Comparison of ENCODE assay signal across 8 cellular contexts in genomic region chr16:50210266-50211038, GRCh38. TPM values are rescaled to one million over a fixed set of nuclear protein-coding genes. Genes with fewer than 3 reads are reported as not detected.
A peak's percentile ranks its signal among the peaks of the same experiment; 100 is the strongest.
DNase-seq lines count a peak whose midpoint lies in the region; ATAC-seq and TF ChIP-seq lines count a peak whose summit lies in the region.

No MANE protein-coding gene starts in this region.

- H3K4me1 ChIP-seq in PC-9 (replicated peaks; ENCODE audit: insufficient read depth) (no peaks in the 10 kb centered on the region), neuronal stem cell (ENCODE audit: control insufficient read depth in 2 of 2, insufficient read depth in 1 of 2, low read depth in 1 of 2, low read length in 2 of 2) (peaks cover 6 to 16% of the 10 kb centered on the region in 2 donors)

- H3K27me3 Mint-ChIP-seq in activated T-helper 2 cell treated with anti-CD3 and anti-CD28 coated beads, Interferon-gamma antibody, Interleukin-2, Interleukin-4, amounts not matched to agents 10 μg/mL and 5 μg/mL and 100 μg/mL, durations not matched to agents 14 hours and 24 hours and 36 hours (ENCODE audit: low read depth), result no peaks in the 10 kb centered on the region

- no peak overlapping the region for H3K4me3 Mint-ChIP-seq in activated T-helper 2 cell treated with anti-CD3 and anti-CD28 coated beads, Interferon-gamma antibody, Interleukin-2, Interleukin-4, amounts not matched to agents 10 μg/mL and 5 μg/mL and 100 μg/mL, durations not matched to agents 14 hours and 24 hours and 36 hours (ENCODE audit: low read depth)

- H3K18ac ChIP-seq in neuronal stem cell (ENCODE audit: low read length), result no peak overlapping the region

- peaks cover 12% of the 10 kb centered on the region; the same call in 1 of the 2 replicates for H3K36me3 ChIP-seq in PC-9 (ENCODE audit: low read depth)
- H3K36me3 ChIP-seq in neuronal stem cell (replicated peaks in 1 of 2; ENCODE audit: control insufficient read depth in 2 of 2, insufficient read depth in 2 of 2, low read length in 2 of 2), result peaks cover 4 to 36% of the 10 kb centered on the region in 2 donors

- H3K4me1 Mint-ChIP-seq in activated T-helper 2 cell treated with anti-CD3 and anti-CD28 coated beads, Interferon-gamma antibody, Interleukin-2, Interleukin-4, amounts not matched to agents 10 μg/mL and 5 μg/mL and 100 μg/mL, durations not matched to agents 14 hours and 24 hours and 36 hours (ENCODE audit: low read depth), result peaks cover 21% of the 10 kb centered on the region

- no peak overlapping the region for H2AFZ ChIP-seq in PC-9
- peak overlapping the region; percentile 30 for H2AFZ ChIP-seq in neuronal stem cell (ENCODE audit: low read length)

- H3K4me2 ChIP-seq in PC-9 (no peak overlapping the region), neuronal stem cell (ENCODE audit: insufficient read depth, low read length, poor library complexity, severe bottlenecking) (no peak overlapping the region)

- H3K27me3 ChIP-seq in PC-9 (ENCODE audit: insufficient read depth, low read depth), result no peaks in the 10 kb centered on the region
- no peaks in the 10 kb centered on the region for H3K27me3 ChIP-seq in neuronal stem cell (ENCODE audit: control insufficient read depth in 3 of 3, insufficient read depth in 3 of 3, low read depth in 1 of 3, low read length in 3 of 3)

- BruUV-seq in PC-9 (replicated peaks; lab: Mats Ljungman, UMichigan), result no TSS peak

- H3K27ac ChIP-seq in PC-9 (no peak overlapping the region), neuronal stem cell (replicated peaks; ENCODE audit: low read length) (peak overlapping the region; percentile 58)

- H3K9me3 ChIP-seq in PC-9 (ENCODE audit: insufficient read depth, low read depth) (no peaks in the 10 kb centered on the region), neuronal stem cell (replicated peaks in 1 of 2; ENCODE audit: control insufficient read depth in 2 of 2, insufficient read depth in 1 of 2, low read depth in 1 of 2, low read length in 2 of 2) (no peaks in the 10 kb centered on the region)

- no CpG with 5 or more reads among the region's 5 CpGs for WGBS in neuronal stem cell (ENCODE audit: extremely low coverage in 2 of 2, insufficient read length in 2 of 2, insufficient replicate concordance in 1 of 2), 2 donors

- POLR2A ChIA-PET in PC-9 (lab: Charles Lee; ENCODE audit: unreplicated experiment), result interaction anchor here (0.5 kb wide), 2 partner anchors 10 to 11 kb away, joined by 5 to 15 read pairs; no protein-coding TSS in a partner anchor

- CTCF ChIA-PET in PC-9 (lab: Charles Lee), result interaction anchor here (1.0 to 2.1 kb wide), 5 partner anchors 14 to 596 kb away, joined by 3 to 36 read pairs (median 6); partner anchors contain the start of gene CNEP1R1

- no peak overlapping the region for H2BK12ac ChIP-seq in neuronal stem cell (ENCODE audit: low read length)

- H3K36me3 Mint-ChIP-seq in activated T-helper 2 cell treated with anti-CD3 and anti-CD28 coated beads, Interferon-gamma antibody, Interleukin-2, Interleukin-4, amounts not matched to agents 10 μg/mL and 5 μg/mL and 100 μg/mL, durations not matched to agents 14 hours and 24 hours and 36 hours (ENCODE audit: low read depth), result peaks cover 15% of the 10 kb centered on the region

- no peaks in the 10 kb centered on the region for H3K9me3 Mint-ChIP-seq in activated T-helper 2 cell treated with anti-CD3 and anti-CD28 coated beads, Interferon-gamma antibody, Interleukin-2, Interleukin-4, amounts not matched to agents 10 μg/mL and 5 μg/mL and 100 μg/mL, durations not matched to agents 14 hours and 24 hours and 36 hours

- no peak overlapping the region for H3K4me3 ChIP-seq in PC-9
- no peak overlapping the region for H3K4me3 ChIP-seq in fibroblast of villous mesenchyme (ENCODE audit: low read depth, low read length)
- no peak overlapping the region for H3K4me3 ChIP-seq in neuronal stem cell (ENCODE audit: low read length in 2 of 2)

- H3K79me1 ChIP-seq in neuronal stem cell (ENCODE audit: low read depth, low read length), result no peaks in the 10 kb centered on the region

- H2AK5ac ChIP-seq in neuronal stem cell (ENCODE audit: low read depth, low read length), result no peak overlapping the region

- peaks cover 10% of the 10 kb centered on the region; the same call in 1 of the 2 replicates for H3K79me2 ChIP-seq in PC-9 (ENCODE audit: low read depth)

- no peak overlapping the region for H4K91ac ChIP-seq in neuronal stem cell (ENCODE audit: low read depth, low read length, poor library complexity)

- no peak overlapping the region for H2BK120ac ChIP-seq in neuronal stem cell (ENCODE audit: low read depth, low read length)

- DNase-seq in DMS 273 (lab: John Stamatoyannopoulos, UW; ENCODE audit: unreplicated experiment) (peak; percentile 89), HT1080 (ENCODE audit: low read depth) (peak; percentile 73), PC-9 (peak; percentile 53 to 55), fibroblast of villous mesenchyme (ENCODE audit: low read depth) (peak; percentile 90), neuronal stem cell (ENCODE audit: low spot score) (peak; percentile 58), superior temporal gyrus (ENCODE audit: extremely low spot score) (peak; percentile 89)
- peak; percentile 50 for DNase-seq in activated T-helper 2 cell treated with anti-CD3 and anti-CD28 coated beads, Interferon-gamma antibody, Interleukin-2, Interleukin-4, amounts not matched to agents 10 μg/mL and 5 μg/mL and 100 μg/mL, durations not matched to agents 14 hours and 24 hours and 36 hours (ENCODE audit: low spot score)

- peak; percentile 81 for ATAC-seq in GM21367 (IDR thresholded peaks at IDR 0.05; ENCODE audit: unreplicated experiment)

- no peaks in the 10 kb centered on the region for H3K9me2 ChIP-seq in PC-9 (ENCODE audit: insufficient read depth)

- no peak overlapping the region for H3K23ac ChIP-seq in neuronal stem cell (ENCODE audit: low read depth, low read length, poor library complexity)

- H3K14ac ChIP-seq in neuronal stem cell (ENCODE audit: low read length), result peak overlapping the region; percentile 27

- H2BK15ac ChIP-seq in neuronal stem cell (ENCODE audit: low read length), result no peak overlapping the region

- H3F3A ChIP-seq in PC-9 (ENCODE audit: insufficient read depth, low read depth), result peaks cover 19% of the 10 kb centered on the region

- no peak overlapping the region for H3K9ac ChIP-seq in neuronal stem cell (ENCODE audit: low read depth, low read length, poor library complexity)

- H3K4ac ChIP-seq in neuronal stem cell (ENCODE audit: low read length), result no peak overlapping the region

- no peak overlapping the region for H3K27ac Mint-ChIP-seq in activated T-helper 2 cell treated with anti-CD3 and anti-CD28 coated beads, Interferon-gamma antibody, Interleukin-2, Interleukin-4, amounts not matched to agents 10 μg/mL and 5 μg/mL and 100 μg/mL, durations not matched to agents 14 hours and 24 hours and 36 hours

- peak; percentile 68 for TF ChIP-seq CTCF in PC-9 (conservative IDR thresholded peaks at IDR 0.05)
- TF ChIP-seq CTCF in fibroblast of villous mesenchyme (IDR thresholded peaks at IDR 0.05; ENCODE audit: insufficient read depth, low read depth, low read length), result peak; percentile 83

- peaks cover 6% of the 10 kb centered on the region; the same call in 1 of the 2 replicates for H4K20me1 ChIP-seq in PC-9 (ENCODE audit: insufficient read depth)

- no peak overlapping the region for H2BK5ac ChIP-seq in neuronal stem cell (ENCODE audit: low read length)

- no peak overlapping the region for H4K8ac ChIP-seq in neuronal stem cell (ENCODE audit: low read depth, low read length)

- intact Hi-C loops in PC-9 (cut with micrococcal nuclease; ENCODE audit: unreplicated experiment), result loop anchor here (1.0 to 10.0 kb wide), 3 partner anchors 114 to 185 kb away; partner anchors contain the start of gene CNEP1R1
- intact Hi-C loops in activated T-helper 2 cell treated with anti-CD3 and anti-CD28 coated beads, Interferon-gamma antibody, Interleukin-2, Interleukin-4, amounts not matched to agents 10 μg/mL and 5 μg/mL and 100 μg/mL, durations not matched to agents 14 hours and 24 hours and 36 hours (cut with micrococcal nuclease), result loop anchor here (1.0 to 10.0 kb wide), 6 partner anchors 57 to 597 kb away; partner anchors contain the start of genes ADCY7, BRD7 and CNEP1R1

RNA-seq across cellular contexts. Expression of gene ADCY7, which starts 55.9 kb away (rescaled TPM):
- total RNA-seq in HT1080 (2014; rRNA removed; shearing (Covaris generic)), result 38.8 and 53.7 TPM in 2 replicates
- polyA plus RNA-seq in HT1080 (2015; cell fraction: cytosol; rRNA removed), result 19.7 and 29.7 TPM in 2 replicates
- 62.0 and 79.5 TPM in 2 replicates for polyA plus RNA-seq in HT1080 (2015; cell fraction: nucleus; rRNA removed)
- total RNA-seq in PC-9 (2021) (39.3 and 59.5 TPM in 2 replicates), fibroblast of villous mesenchyme (39.9 and 44.9 TPM in 2 replicates)
- 78.7 and 89.5 TPM in 2 replicates for total RNA-seq in activated T-helper 2 cell treated with anti-CD3 and anti-CD28 coated beads, Interferon-gamma antibody, Interleukin-2, Interleukin-4, amounts not matched to agents 10 μg/mL and 5 μg/mL and 100 μg/mL, durations not matched to agents 14 hours and 24 hours and 36 hours
- 3.6 TPM for polyA plus RNA-seq in neuronal stem cell (2013, experiment 1 of 2)
- 3.3 TPM for polyA plus RNA-seq in neuronal stem cell (2013, experiment 2 of 2)

RNA-seq across cellular contexts. Expression of gene TENT4B, which starts 57.3 kb away (rescaled TPM):
- 8.3 and 11.7 TPM in 2 replicates for total RNA-seq in HT1080 (2014; rRNA removed; shearing (Covaris generic))
- polyA plus RNA-seq in HT1080 (2015; cell fraction: cytosol; rRNA removed), result 10.6 and 13.4 TPM in 2 replicates
- polyA plus RNA-seq in HT1080 (2015; cell fraction: nucleus; rRNA removed), result 14.3 and 16.6 TPM in 2 replicates
- 6.1 and 11.4 TPM in 2 replicates for total RNA-seq in PC-9 (2021)
- 15.9 and 16.8 TPM in 2 replicates for total RNA-seq in activated T-helper 2 cell treated with anti-CD3 and anti-CD28 coated beads, Interferon-gamma antibody, Interleukin-2, Interleukin-4, amounts not matched to agents 10 μg/mL and 5 μg/mL and 100 μg/mL, durations not matched to agents 14 hours and 24 hours and 36 hours
- total RNA-seq in fibroblast of villous mesenchyme, result 7.1 and 12.5 TPM in 2 replicates
- polyA plus RNA-seq in neuronal stem cell (2013, experiment 1 of 2), result 9.5 TPM
- polyA plus RNA-seq in neuronal stem cell (2013, experiment 2 of 2), result 10.2 TPM
